ENCODE assay signal across 27 cellular contexts in the genomic region with DNA sequence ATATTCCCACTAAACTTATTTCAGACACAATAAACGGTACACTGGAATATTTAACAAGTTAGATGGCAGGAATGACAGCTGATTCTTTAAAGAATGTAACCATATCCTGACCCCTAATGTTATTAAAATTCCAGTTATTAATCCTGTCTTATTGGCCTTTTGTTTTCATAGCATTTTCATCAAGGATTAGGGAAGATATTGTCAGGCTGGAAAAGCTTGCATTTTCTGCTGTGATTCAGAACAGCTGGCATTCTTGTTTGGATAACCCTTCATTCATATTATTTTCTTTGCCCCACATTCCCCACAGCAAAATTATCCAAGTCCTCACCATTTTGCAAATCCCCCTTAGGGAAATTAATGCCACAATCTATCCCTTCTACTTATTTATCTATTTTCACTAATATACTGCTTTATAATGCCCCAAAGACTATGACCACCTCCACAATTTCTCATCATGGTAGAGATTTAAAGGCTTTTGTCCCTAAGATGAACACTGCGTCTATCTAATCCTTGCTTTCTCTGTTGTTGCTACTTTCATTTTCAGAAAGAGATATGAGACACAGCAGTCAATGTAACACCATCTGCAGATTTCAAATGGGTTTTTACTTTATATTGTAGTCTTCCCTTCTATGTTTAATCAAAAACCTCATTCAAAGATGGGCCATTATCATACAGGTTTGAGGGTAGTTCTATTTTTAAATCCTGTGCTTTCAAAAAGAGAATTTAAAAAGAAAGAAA.
DNase-seq lines count a peak whose midpoint lies in the region; ATAC-seq, FAIRE-seq and TF ChIP-seq lines count a peak whose summit lies in the region.
"Had no signal": no experiment of that assay in that cellular context is flagged by ENCODE, and none has a peak within 500 bp of the region (broad histone marks: within the 10 kb centered on the region; RNA-seq: fewer than 3 reads in every experiment).

No MANE protein-coding gene starts in this region.

- BruUV-seq in Caco-2 (replicated peaks; lab: Mats Ljungman, UMichigan) (no TSS peak), HepG2 (replicated peaks; lab: Mats Ljungman, UMichigan) (no TSS peak)

- H3K4me2 ChIP-seq in KMS-11: peak overlapping the region; percentile 58
- no peak overlapping the region for H3K4me2 ChIP-seq in HepG2 (ENCODE audit: low read depth, low read length)

- H3K4me3 ChIP-seq in KMS-11 (IDR thresholded peaks at IDR 0.05; ENCODE audit: insufficient read depth, low read depth, low read length): no peak overlapping the region
- no peak overlapping the region for H3K4me3 ChIP-seq in Caco-2 (ENCODE audit: low read depth, low read length)
- no peak overlapping the region for H3K4me3 ChIP-seq in HepG2 (replicated peaks in 1 of 3; ENCODE audit: insufficient read depth in 1 of 3, low read depth in 2 of 3, low read length in 3 of 3)
- H3K4me3 ChIP-seq: K562, SK-N-MC, vagina had no signal

- no peak for TF ChIP-seq RAD21 in HepG2 (CRISPR knock-in tag; IDR thresholded peaks at IDR 0.05)

- POLR2A ChIA-PET in Caco-2 (lab: Charles Lee): no interaction called here
- POLR2A ChIA-PET in HepG2 (lab: Yijun Ruan, JAX): no interaction called here

- TF ChIP-seq CTCF in KMS-11 (conservative IDR thresholded peaks at IDR 0.05; ENCODE audit: low read depth, low read length) (no peak), osteocyte (IDR thresholded peaks at IDR 0.05) (no peak), Caco-2 (IDR thresholded peaks at IDR 0.05; ENCODE audit: insufficient read depth in 1 of 2, low read depth in 1 of 2, low read length in 1 of 2, severe bottlenecking in 1 of 2, unreplicated experiment in 1 of 2) (no peak), HepG2 (CRISPR knock-in tag; IDR thresholded peaks at IDR 0.05) (no peak)

- FAIRE-seq in HepG2 (lab: Jason Lieb, UNC): no peak
- FAIRE-seq: GM12892, K562, keratinocyte had no signal

- H3K4me3 Mint-ChIP-seq in immature natural killer cell: peak overlapping the region in 3 of 5 donors; percentile 67 to 76 (median 71)
- H3K4me3 Mint-ChIP-seq in osteocyte (ENCODE audit: unreplicated experiment): peak overlapping the region; percentile 59
- no peak overlapping the region for H3K4me3 Mint-ChIP-seq in Caco-2 (ENCODE audit: unreplicated experiment)
- H3K4me3 Mint-ChIP-seq: activated CD4-positive, alpha-beta T cell treated with anti-CD3 and anti-CD28 coated beads for 36 hours; CD4-positive, CD25-positive, alpha-beta regulatory T cell; neural crest cell; T-helper 2 cell treated with Interferon-gamma antibody and Interleukin-4, amounts not matched to agents 5 μg/mL and 100 μg/mL, for 36 hours had no signal

- H3K27me3 ChIP-seq in KMS-11 (ENCODE audit: insufficient read depth, low read depth) (no peaks in the 10 kb centered on the region), Caco-2 (replicated peaks; ENCODE audit: control insufficient read depth, insufficient read depth, low read length) (no peaks in the 10 kb centered on the region), HepG2 (ENCODE audit: control insufficient read depth in 1 of 2, insufficient read depth in 2 of 2, low read length in 2 of 2) (no peaks in the 10 kb centered on the region)
- H3K27me3 ChIP-seq: vagina had no signal

- H3K4me1 Mint-ChIP-seq in immature natural killer cell: peaks cover 9 to 20% of the 10 kb centered on the region in 2 donors
- peaks cover 68% of the 10 kb centered on the region for H3K4me1 Mint-ChIP-seq in osteocyte (ENCODE audit: unreplicated experiment)
- peaks cover 12% of the 10 kb centered on the region for H3K4me1 Mint-ChIP-seq in Caco-2 (ENCODE audit: low read depth, unreplicated experiment)
- H3K4me1 Mint-ChIP-seq: activated CD4-positive, alpha-beta T cell treated with anti-CD3 and anti-CD28 coated beads for 36 hours; CD4-positive, CD25-positive, alpha-beta regulatory T cell had no signal

- H4K20me1 ChIP-seq in KMS-11 (ENCODE audit: insufficient read depth): no peaks in the 10 kb centered on the region
- H4K20me1 ChIP-seq in HepG2 (ENCODE audit: insufficient read depth, low read length): no peaks in the 10 kb centered on the region

- DNase-seq in immature natural killer cell (peak in 1 of 3 donors; percentile 9), osteocyte (ENCODE audit: extremely low spot score, unreplicated experiment) (no peak), Caco-2 (no peak), 8988T (no peak), HepG2 (ENCODE audit: low spot score) (no peak)
- DNase-seq: activated CD4-positive, alpha-beta T cell treated with anti-CD3 and anti-CD28 coated beads for 36 hours; activated effector memory CD4-positive, alpha-beta T cell treated with anti-CD3 and anti-CD28 coated beads, Interleukin-2, amount 50 U/mL, for 16 hours; activated T-cell treated with anti-CD3 and anti-CD28 coated beads for 4 hours; CD4-positive, CD25-positive, alpha-beta regulatory T cell; DMS 273 treated with DMSO at 0.1 percent for 48 hours; H7; NCI-H345; posterior cingulate gyrus; stimulated activated CD4-positive, alpha-beta T cell treated with anti-CD3 and anti-CD28 coated beads, Interleukin-15, amount 100 ng/mL, for 24 hours; stimulated activated naive CD4-positive, alpha-beta T cell had no signal

- 99% methylated on average over 2 of the region's 2 CpGs for WGBS in HepG2 (ENCODE audit: low lambda C conversion rate)

- intact Hi-C loops in Caco-2 (cut with micrococcal nuclease; ENCODE audit: unreplicated experiment): no loop called here
- intact Hi-C loops in HepG2 (cut with micrococcal nuclease; ENCODE audit: unreplicated experiment): no loop called here

- no peaks in the 10 kb centered on the region for H3K79me2 ChIP-seq in KMS-11 (ENCODE audit: insufficient read depth, low read depth)
- H3K79me2 ChIP-seq in HepG2 (ENCODE audit: insufficient read depth, low read length): no peaks in the 10 kb centered on the region

- in situ Hi-C loops in HepG2 (cut with HindIII; ENCODE audit: extremely low pct_ligation_motif_present, low pct_unique_long_range_greater_than_20kb): no loop called here

- H3K9ac ChIP-seq in KMS-11 (no peak overlapping the region), HepG2 (ENCODE audit: insufficient read depth, low read depth, low read length) (no peak overlapping the region)

- H3K9me3 ChIP-seq in Caco-2: no peaks in the 10 kb centered on the region
- H3K9me3 ChIP-seq in HepG2 (ENCODE audit: low read length): no peaks in the 10 kb centered on the region
- H3K9me3 ChIP-seq: vagina had no signal

- H3K36me3 ChIP-seq in KMS-11 (ENCODE audit: insufficient read depth) (no peaks in the 10 kb centered on the region), Caco-2 (ENCODE audit: control insufficient read depth, insufficient read depth, low read length) (no peaks in the 10 kb centered on the region), HepG2 (replicated peaks in 1 of 2; ENCODE audit: control insufficient read depth in 1 of 2, insufficient read depth in 2 of 2, low read length in 2 of 2) (peaks cover 4 to 7% of the 10 kb centered on the region in 2 experiments; a peak in 3 of 5 replicates)
- H3K36me3 ChIP-seq: vagina had no signal

- H3K36me3 Mint-ChIP-seq in immature natural killer cell (no peaks in the 10 kb centered on the region), osteocyte (ENCODE audit: unreplicated experiment) (peaks cover 15% of the 10 kb centered on the region), Caco-2 (ENCODE audit: insufficient read depth, unreplicated experiment) (peaks cover 7% of the 10 kb centered on the region)
- H3K36me3 Mint-ChIP-seq: CD4-positive, CD25-positive, alpha-beta regulatory T cell had no signal

- TF ChIP-seq EP300 in HepG2 (IDR thresholded peaks at IDR 0.05; ENCODE audit: low read depth in 2 of 2, low read length in 2 of 2) (no peak), HepG2 (CRISPR knock-in tag; IDR thresholded peaks at IDR 0.05; ENCODE audit: borderline replicate concordance) (no peak)

- H2AFZ ChIP-seq in KMS-11 (ENCODE audit: low read depth) (no peak overlapping the region), HepG2 (ENCODE audit: low read length) (no peak overlapping the region)

- H3K9me3 Mint-ChIP-seq in immature natural killer cell: no peaks in the 10 kb centered on the region
- H3K9me3 Mint-ChIP-seq in osteocyte (ENCODE audit: unreplicated experiment): no peaks in the 10 kb centered on the region
- no peaks in the 10 kb centered on the region for H3K9me3 Mint-ChIP-seq in Caco-2 (ENCODE audit: unreplicated experiment)
- H3K9me3 Mint-ChIP-seq: neural crest cell; T-helper 2 cell treated with Interferon-gamma antibody and Interleukin-4, amounts not matched to agents 5 μg/mL and 100 μg/mL, for 36 hours had no signal

- peaks cover 0 to 5% (median 3%) of the 10 kb centered on the region in 3 donors for H3K27me3 Mint-ChIP-seq in immature natural killer cell (ENCODE audit: low read depth in 3 of 3)
- H3K27me3 Mint-ChIP-seq in osteocyte (ENCODE audit: unreplicated experiment): no peaks in the 10 kb centered on the region
- H3K27me3 Mint-ChIP-seq in Caco-2 (ENCODE audit: insufficient read depth, unreplicated experiment): no peaks in the 10 kb centered on the region
- H3K27me3 Mint-ChIP-seq: CD4-positive, CD25-positive, alpha-beta regulatory T cell had no signal

- ATAC-seq in SK-N-SH treated with all-trans-retinoic acid at 6 μM for 48 hours: no peak
- no peak for ATAC-seq in HG02610 (IDR thresholded peaks at IDR 0.05; ENCODE audit: unreplicated experiment)
- no peak for ATAC-seq in HepG2
- ATAC-seq: activated CD4-positive, alpha-beta T cell treated with anti-CD3 and anti-CD28 coated beads for 36 hours; K562; sciatic nerve had no signal

- H3K27ac ChIP-seq in KMS-11 (peak overlapping the region; percentile 14; the same call in 1 of the 2 replicates), HepG2 (ENCODE audit: extremely low read length, insufficient read depth, low read length) (no peak overlapping the region)
- H3K27ac ChIP-seq: RWPE1, SK-N-MC, vagina had no signal

- CTCF ChIA-PET in Caco-2 (lab: Charles Lee): no interaction called here
- CTCF ChIA-PET in HepG2 (lab: Yijun Ruan, JAX; ENCODE audit: low intra/inter-chr PET ratio, low total read pairs): no interaction called here

- H3K27ac Mint-ChIP-seq in immature natural killer cell (peak overlapping the region in 4 of 6 donors; percentile 74 to 90 (median 76)), osteocyte (ENCODE audit: unreplicated experiment) (peak overlapping the region; percentile 89), Caco-2 (ENCODE audit: unreplicated experiment) (no peak overlapping the region)
- H3K27ac Mint-ChIP-seq: activated CD4-positive, alpha-beta T cell treated with anti-CD3 and anti-CD28 coated beads for 36 hours; CD4-positive, CD25-positive, alpha-beta regulatory T cell; T-helper 2 cell treated with Interferon-gamma antibody and Interleukin-4, amounts not matched to agents 5 μg/mL and 100 μg/mL, for 36 hours had no signal

- TF ChIP-seq POLR2A in HepG2 (IDR thresholded peaks at IDR 0.05; ENCODE audit: insufficient read depth in 1 of 2, low read depth in 2 of 2, low read length in 2 of 2): no peak

- H3K4me1 ChIP-seq in KMS-11 (ENCODE audit: low read depth, poor library complexity, severe bottlenecking) (peaks cover 21% of the 10 kb centered on the region), Caco-2 (peaks cover 7% of the 10 kb centered on the region), HepG2 (ENCODE audit: insufficient read depth, low read length) (peaks cover 18% of the 10 kb centered on the region)

TF ChIP-seq in HepG2, 621 proteins besides CTCF, POLR2A, EP300 and RAD21 (continues in another document):
- TF ChIP-seq AHR (CRISPR knock-in tag; IDR thresholded peaks at IDR 0.05): no peak
- TF ChIP-seq ZFP1 (CRISPR knock-in tag; IDR thresholded peaks at IDR 0.05): no peak
- TF ChIP-seq ELF3 (CRISPR knock-in tag; IDR thresholded peaks at IDR 0.05): no peak
- TF ChIP-seq FOSL2 (CRISPR knock-in tag; IDR thresholded peaks at IDR 0.05): no peak
